ENCODE assay signal across 2 cellular contexts in the genomic region with DNA sequence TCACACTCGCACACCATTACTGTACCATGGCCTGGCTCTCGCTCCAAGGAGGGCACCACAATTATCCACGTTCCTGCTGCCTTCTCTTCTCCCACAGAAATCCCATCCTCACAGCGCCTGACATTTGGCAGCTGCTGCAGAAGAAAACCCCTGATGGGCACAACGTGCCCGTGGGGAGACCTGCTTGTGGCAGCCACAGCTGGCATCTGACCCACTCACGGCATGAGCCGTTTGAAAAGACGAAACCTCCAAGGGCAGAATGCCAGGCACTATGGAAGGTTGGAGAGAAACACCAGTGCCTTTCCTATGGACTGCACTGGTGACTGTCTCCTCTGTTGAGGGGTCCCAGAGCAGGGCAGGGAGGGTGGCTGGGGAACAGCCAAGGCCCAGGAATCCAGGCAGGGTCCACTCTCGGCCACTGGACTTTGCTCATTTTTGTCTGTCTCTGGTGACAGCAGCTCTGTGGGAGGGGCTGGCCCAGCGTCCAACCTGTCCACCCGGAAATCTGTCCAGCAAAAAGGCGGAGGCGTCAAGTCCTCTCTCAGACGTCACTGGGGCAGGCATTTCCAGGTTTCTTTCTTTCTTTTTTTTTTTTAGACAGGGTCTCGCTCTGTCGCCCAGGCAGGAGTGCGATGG.
A peak's percentile ranks its signal among the peaks of the same experiment; 100 is the strongest.
TF ChIP-seq lines count a peak whose summit lies in the region.

No MANE protein-coding gene starts in this region.

TF ChIP-seq in GM23338, 12 proteins besides CTCF, POLR2A, EP300 and RAD21 (continues in another document):
- TF ChIP-seq ETS1 (IDR thresholded peaks at IDR 0.05) (no peak), ZNF114 (CRISPR knock-in tag; IDR thresholded peaks at IDR 0.05) (no peak), JUNB (IDR thresholded peaks at IDR 0.05; ENCODE audit: unreplicated experiment) (no peak), CREB1 (CRISPR knock-in tag; IDR thresholded peaks at IDR 0.05; ENCODE audit: low read depth) (no peak), EZH2 (IDR thresholded peaks at IDR 0.05; ENCODE audit: low read depth, unreplicated experiment) (no peak), ZNF331 (CRISPR knock-in tag; IDR thresholded peaks at IDR 0.05; ENCODE audit: low read depth) (no peak), ZNF462 (CRISPR knock-in tag; IDR thresholded peaks at IDR 0.05) (no peak), NANOG (IDR thresholded peaks at IDR 0.05; ENCODE audit: borderline replicate concordance) (no peak), EZH2phosphoT487 (IDR thresholded peaks at IDR 0.05; ENCODE audit: unreplicated experiment) (no peak)

TF ChIP-seq in HepG2, 621 proteins besides CTCF, POLR2A, EP300 and RAD21 (continued from another document and continues in another):
- TF ChIP-seq, protein P1, sequence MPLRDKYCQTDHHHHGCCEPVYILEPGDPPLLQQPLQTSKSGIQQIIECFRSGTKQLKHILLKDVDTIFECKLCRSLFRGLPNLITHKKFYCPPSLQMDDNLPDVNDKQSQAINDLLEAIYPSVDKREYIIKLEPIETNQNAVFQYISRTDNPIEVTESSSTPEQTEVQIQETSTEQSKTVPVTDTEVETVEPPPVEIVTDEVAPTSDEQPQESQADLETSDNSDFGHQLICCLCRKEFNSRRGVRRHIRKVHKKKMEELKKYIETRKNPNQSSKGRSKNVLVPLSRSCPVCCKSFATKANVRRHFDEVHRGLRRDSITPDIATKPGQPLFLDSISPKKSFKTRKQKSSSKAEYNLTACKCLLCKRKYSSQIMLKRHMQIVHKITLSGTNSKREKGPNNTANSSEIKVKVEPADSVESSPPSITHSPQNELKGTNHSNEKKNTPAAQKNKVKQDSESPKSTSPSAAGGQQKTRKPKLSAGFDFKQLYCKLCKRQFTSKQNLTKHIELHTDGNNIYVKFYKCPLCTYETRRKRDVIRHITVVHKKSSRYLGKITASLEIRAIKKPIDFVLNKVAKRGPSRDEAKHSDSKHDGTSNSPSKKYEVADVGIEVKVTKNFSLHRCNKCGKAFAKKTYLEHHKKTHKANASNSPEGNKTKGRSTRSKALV (CRISPR knock-in tag; IDR thresholded peaks at IDR 0.05): no peak
- TF ChIP-seq ZNF562 (CRISPR knock-in tag; IDR thresholded peaks at IDR 0.05; ENCODE audit: borderline replicate concordance) (no peak), DNMT3B (CRISPR knock-in tag; conservative IDR thresholded peaks at IDR 0.05) (no peak), RARA (CRISPR knock-in tag; IDR thresholded peaks at IDR 0.05) (0 out of 2 replicates have a peak, but pooled peaks have one; percentile 29), TBX3 (IDR thresholded peaks at IDR 0.05; ENCODE audit: borderline replicate concordance) (no peak), ZNF773 (CRISPR knock-in tag; IDR thresholded peaks at IDR 0.05; ENCODE audit: borderline replicate concordance) (no peak), ZFP82 (CRISPR knock-in tag; IDR thresholded peaks at IDR 0.05; ENCODE audit: borderline replicate concordance) (no peak), IKZF4 (CRISPR knock-in tag; IDR thresholded peaks at IDR 0.05; ENCODE audit: borderline replicate concordance, low read depth, not compliant biosample characterization) (no peak), E2F1 (CRISPR knock-in tag; IDR thresholded peaks at IDR 0.05) (no peak), ZNF280B (CRISPR knock-in tag; IDR thresholded peaks at IDR 0.05; ENCODE audit: borderline replicate concordance) (no peak), TBP (CRISPR knock-in tag; IDR thresholded peaks at IDR 0.05) (no peak), SKIL (CRISPR knock-in tag; IDR thresholded peaks at IDR 0.05; ENCODE audit: borderline replicate concordance) (no peak), JUN (CRISPR knock-in tag; IDR thresholded peaks at IDR 0.05) (no peak), SNAPC5 (CRISPR knock-in tag; IDR thresholded peaks at IDR 0.05; ENCODE audit: borderline replicate concordance) (no peak), SETDB1 (CRISPR knock-in tag; IDR thresholded peaks at IDR 0.05; ENCODE audit: borderline replicate concordance) (no peak), ZFP1 (CRISPR knock-in tag; IDR thresholded peaks at IDR 0.05) (no peak), KDM6A (CRISPR knock-in tag; IDR thresholded peaks at IDR 0.05; ENCODE audit: low read depth) (no peak), ZNF264 (CRISPR knock-in tag; IDR thresholded peaks at IDR 0.05) (no peak), ARNT (IDR thresholded peaks at IDR 0.05) (no peak), ZNF101 (CRISPR knock-in tag; IDR thresholded peaks at IDR 0.05; ENCODE audit: borderline replicate concordance, low read depth) (no peak), ZNF362 (CRISPR knock-in tag; IDR thresholded peaks at IDR 0.05; ENCODE audit: borderline replicate concordance) (no peak; the same call in 1 of the 2 replicates), MXD4 (CRISPR knock-in tag; IDR thresholded peaks at IDR 0.05) (no peak), THAP11 (CRISPR knock-in tag; IDR thresholded peaks at IDR 0.05) (0 out of 2 replicates have a peak, but pooled peaks have one; percentile 20), KDM2A (CRISPR knock-in tag; IDR thresholded peaks at IDR 0.05; ENCODE audit: borderline replicate concordance, low read depth) (peak; percentile 29; the same call in 1 of the 2 replicates), ZNF737 (CRISPR knock-in tag; IDR thresholded peaks at IDR 0.05; ENCODE audit: borderline replicate concordance) (no peak), TBX2 (CRISPR knock-in tag; IDR thresholded peaks at IDR 0.05; ENCODE audit: borderline replicate concordance) (no peak), ZXDC (CRISPR knock-in tag; IDR thresholded peaks at IDR 0.05) (no peak), SP2 (CRISPR knock-in tag; IDR thresholded peaks at IDR 0.05) (no peak), THAP8 (CRISPR knock-in tag; IDR thresholded peaks at IDR 0.05; ENCODE audit: borderline replicate concordance) (no peak)
- TF ChIP-seq, protein P2, sequence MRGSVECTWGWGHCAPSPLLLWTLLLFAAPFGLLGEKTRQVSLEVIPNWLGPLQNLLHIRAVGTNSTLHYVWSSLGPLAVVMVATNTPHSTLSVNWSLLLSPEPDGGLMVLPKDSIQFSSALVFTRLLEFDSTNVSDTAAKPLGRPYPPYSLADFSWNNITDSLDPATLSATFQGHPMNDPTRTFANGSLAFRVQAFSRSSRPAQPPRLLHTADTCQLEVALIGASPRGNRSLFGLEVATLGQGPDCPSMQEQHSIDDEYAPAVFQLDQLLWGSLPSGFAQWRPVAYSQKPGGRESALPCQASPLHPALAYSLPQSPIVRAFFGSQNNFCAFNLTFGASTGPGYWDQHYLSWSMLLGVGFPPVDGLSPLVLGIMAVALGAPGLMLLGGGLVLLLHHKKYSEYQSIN (CRISPR knock-in tag; IDR thresholded peaks at IDR 0.05; ENCODE audit: borderline replicate concordance): no peak
- TF ChIP-seq, protein P3, sequence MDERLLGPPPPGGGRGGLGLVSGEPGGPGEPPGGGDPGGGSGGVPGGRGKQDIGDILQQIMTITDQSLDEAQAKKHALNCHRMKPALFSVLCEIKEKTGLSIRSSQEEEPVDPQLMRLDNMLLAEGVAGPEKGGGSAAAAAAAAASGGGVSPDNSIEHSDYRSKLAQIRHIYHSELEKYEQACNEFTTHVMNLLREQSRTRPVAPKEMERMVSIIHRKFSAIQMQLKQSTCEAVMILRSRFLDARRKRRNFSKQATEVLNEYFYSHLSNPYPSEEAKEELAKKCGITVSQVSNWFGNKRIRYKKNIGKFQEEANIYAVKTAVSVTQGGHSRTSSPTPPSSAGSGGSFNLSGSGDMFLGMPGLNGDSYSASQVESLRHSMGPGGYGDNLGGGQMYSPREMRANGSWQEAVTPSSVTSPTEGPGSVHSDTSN (CRISPR knock-in tag; IDR thresholded peaks at IDR 0.05): no peak
- TF ChIP-seq, protein P4, sequence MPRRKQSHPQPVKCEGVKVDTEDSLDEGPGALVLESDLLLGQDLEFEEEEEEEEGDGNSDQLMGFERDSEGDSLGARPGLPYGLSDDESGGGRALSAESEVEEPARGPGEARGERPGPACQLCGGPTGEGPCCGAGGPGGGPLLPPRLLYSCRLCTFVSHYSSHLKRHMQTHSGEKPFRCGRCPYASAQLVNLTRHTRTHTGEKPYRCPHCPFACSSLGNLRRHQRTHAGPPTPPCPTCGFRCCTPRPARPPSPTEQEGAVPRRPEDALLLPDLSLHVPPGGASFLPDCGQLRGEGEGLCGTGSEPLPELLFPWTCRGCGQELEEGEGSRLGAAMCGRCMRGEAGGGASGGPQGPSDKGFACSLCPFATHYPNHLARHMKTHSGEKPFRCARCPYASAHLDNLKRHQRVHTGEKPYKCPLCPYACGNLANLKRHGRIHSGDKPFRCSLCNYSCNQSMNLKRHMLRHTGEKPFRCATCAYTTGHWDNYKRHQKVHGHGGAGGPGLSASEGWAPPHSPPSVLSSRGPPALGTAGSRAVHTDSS (CRISPR knock-in tag; conservative IDR thresholded peaks at IDR 0.05): no peak
- TF ChIP-seq, protein P5, sequence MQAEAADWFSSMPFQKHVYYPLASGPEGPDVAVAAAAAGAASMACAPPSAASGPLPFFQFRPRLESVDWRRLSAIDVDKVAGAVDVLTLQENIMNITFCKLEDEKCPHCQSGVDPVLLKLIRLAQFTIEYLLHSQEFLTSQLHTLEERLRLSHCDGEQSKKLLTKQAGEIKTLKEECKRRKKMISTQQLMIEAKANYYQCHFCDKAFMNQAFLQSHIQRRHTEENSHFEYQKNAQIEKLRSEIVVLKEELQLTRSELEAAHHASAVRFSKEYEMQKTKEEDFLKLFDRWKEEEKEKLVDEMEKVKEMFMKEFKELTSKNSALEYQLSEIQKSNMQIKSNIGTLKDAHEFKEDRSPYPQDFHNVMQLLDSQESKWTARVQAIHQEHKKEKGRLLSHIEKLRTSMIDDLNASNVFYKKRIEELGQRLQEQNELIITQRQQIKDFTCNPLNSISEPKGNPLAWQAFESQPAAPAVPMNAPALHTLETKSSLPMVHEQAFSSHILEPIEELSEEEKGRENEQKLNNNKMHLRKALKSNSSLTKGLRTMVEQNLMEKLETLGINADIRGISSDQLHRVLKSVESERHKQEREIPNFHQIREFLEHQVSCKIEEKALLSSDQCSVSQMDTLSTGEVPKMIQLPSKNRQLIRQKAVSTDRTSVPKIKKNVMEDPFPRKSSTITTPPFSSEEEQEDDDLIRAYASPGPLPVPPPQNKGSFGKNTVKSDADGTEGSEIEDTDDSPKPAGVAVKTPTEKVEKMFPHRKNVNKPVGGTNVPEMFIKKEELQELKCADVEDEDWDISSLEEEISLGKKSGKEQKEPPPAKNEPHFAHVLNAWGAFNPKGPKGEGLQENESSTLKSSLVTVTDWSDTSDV (CRISPR knock-in tag; IDR thresholded peaks at IDR 0.05): no peak
